ENCODE assay signal across 8 cellular contexts in genomic region chr7:139645572-139646523, GRCh38.
DNase-seq lines count a peak whose midpoint lies in the region; ATAC-seq, FAIRE-seq and TF ChIP-seq lines count a peak whose summit lies in the region.

No MANE protein-coding gene starts in this region.

- peak overlapping the region; percentile 95 to 96 for H3K27ac Mint-ChIP-seq in natural killer cell treated with Interleukin-12 subunit alpha and Interleukin-12 subunit beta and Interleukin-15 and Interleukin-18, amount 100 ng/mL, for 72 hours
- H3K27ac Mint-ChIP-seq in stimulated activated memory B cell treated with anti-CD40 and anti-IgM and Interleukin-4, amounts not matched to agents 10 μg/mL and 1 μg/mL and 100 μg/mL, for 72 hours: peak overlapping the region; percentile 86

- no peaks in the 10 kb centered on the region for H3K9me2 ChIP-seq in PC-9 (ENCODE audit: insufficient read depth)

- H2AFZ ChIP-seq in PC-9: no peak overlapping the region

- no peaks in the 10 kb centered on the region for H3F3A ChIP-seq in PC-9 (ENCODE audit: insufficient read depth, low read depth)

- FAIRE-seq in D721Med (lab: Jason Lieb, UNC): no peak

- H3K9me3 ChIP-seq in PC-9 (ENCODE audit: insufficient read depth, low read depth): no peaks in the 10 kb centered on the region

- H3K27me3 ChIP-seq in PC-9 (ENCODE audit: insufficient read depth, low read depth): no peaks in the 10 kb centered on the region

- H3K4me1 ChIP-seq in PC-9 (replicated peaks; ENCODE audit: insufficient read depth): no peaks in the 10 kb centered on the region

- CTCF ChIA-PET in PC-9 (lab: Charles Lee): interaction anchor here (0.5 to 2.0 kb wide), 12 partner anchors 13 to 891 kb away, joined by 3 to 16 read pairs (median 4); no protein-coding TSS in a partner anchor

- no peak overlapping the region for H3K27ac ChIP-seq in PC-9

- TF ChIP-seq CTCF in D721Med (IDR thresholded peaks at IDR 0.05; ENCODE audit: insufficient read depth, missing control alignments) (peak; percentile 96), PC-9 (conservative IDR thresholded peaks at IDR 0.05) (peak; percentile 98)

- H4K20me1 ChIP-seq in PC-9 (ENCODE audit: insufficient read depth): peaks cover 11% of the 10 kb centered on the region; the same call in 1 of the 2 replicates

- H3K4me3 Mint-ChIP-seq in activated T-cell treated with anti-CD3 and anti-CD28 coated beads, Interleukin-2, amount 50 U/mL, for 4 hours: no peak overlapping the region
- peak overlapping the region; percentile 67 for H3K4me3 Mint-ChIP-seq in natural killer cell treated with Interleukin-12 subunit alpha and Interleukin-12 subunit beta and Interleukin-15 and Interleukin-18, amount 100 ng/mL, for 72 hours
- no peak overlapping the region for H3K4me3 Mint-ChIP-seq in stimulated activated memory B cell treated with anti-CD40 and anti-IgM and Interleukin-4, amounts not matched to agents 10 μg/mL and 1 μg/mL and 100 μg/mL, for 72 hours

- peaks cover 73% of the 10 kb centered on the region for H3K4me1 Mint-ChIP-seq in activated T-cell treated with anti-CD3 and anti-CD28 coated beads, Interleukin-2, amount 50 U/mL, for 4 hours (ENCODE audit: low read depth)
- H3K4me1 Mint-ChIP-seq in natural killer cell treated with Interleukin-12 subunit alpha and Interleukin-12 subunit beta and Interleukin-15 and Interleukin-18, amount 100 ng/mL, for 72 hours (ENCODE audit: low read depth in 2 of 2): peaks cover 71 to 78% of the 10 kb centered on the region in 2 donors
- H3K4me1 Mint-ChIP-seq in stimulated activated memory B cell treated with anti-CD40 and anti-IgM and Interleukin-4, amounts not matched to agents 10 μg/mL and 1 μg/mL and 100 μg/mL, for 72 hours: peaks cover 59% of the 10 kb centered on the region

- H3K36me3 ChIP-seq in PC-9 (ENCODE audit: low read depth): no peaks in the 10 kb centered on the region

- H3K36me3 Mint-ChIP-seq in activated T-cell treated with anti-CD3 and anti-CD28 coated beads, Interleukin-2, amount 50 U/mL, for 4 hours (ENCODE audit: insufficient read depth): peaks cover 5% of the 10 kb centered on the region
- no peaks in the 10 kb centered on the region for H3K36me3 Mint-ChIP-seq in natural killer cell treated with Interleukin-12 subunit alpha and Interleukin-12 subunit beta and Interleukin-15 and Interleukin-18, amount 100 ng/mL, for 72 hours
- peaks cover 31% of the 10 kb centered on the region for H3K36me3 Mint-ChIP-seq in stimulated activated memory B cell treated with anti-CD40 and anti-IgM and Interleukin-4, amounts not matched to agents 10 μg/mL and 1 μg/mL and 100 μg/mL, for 72 hours

- intact Hi-C loops in PC-9 (cut with micrococcal nuclease; ENCODE audit: unreplicated experiment): loop anchor here (1.0 kb wide), 3 partner anchors 130 to 680 kb away; no protein-coding TSS in a partner anchor

- peak; percentile 67 for DNase-seq in D721Med (ENCODE audit: insufficient read length, low spot score)
- DNase-seq in Kasumi-1 (lab: John Stamatoyannopoulos, UW): peak; percentile 69 to 88
- DNase-seq in PC-9: peak; percentile 56 to 73
- peak; percentile 85 for DNase-seq in activated T-cell treated with anti-CD3 and anti-CD28 coated beads, Interleukin-2, amount 50 U/mL, for 4 hours
- peak; percentile 76 for DNase-seq in fibroblast of gingiva (ENCODE audit: low read depth)
- peak; percentile 87 for DNase-seq in natural killer cell treated with Interleukin-12 subunit alpha and Interleukin-12 subunit beta and Interleukin-15 and Interleukin-18, amount 100 ng/mL, for 72 hours (ENCODE audit: low spot score)

- H3K4me2 ChIP-seq in PC-9: no peak overlapping the region

- POLR2A ChIA-PET in PC-9 (lab: Charles Lee; ENCODE audit: unreplicated experiment): no interaction called here

- no peak overlapping the region for H3K4me3 ChIP-seq in PC-9

- H3K79me2 ChIP-seq in PC-9 (ENCODE audit: low read depth): no peaks in the 10 kb centered on the region

- no TSS peak for BruUV-seq in PC-9 (replicated peaks; lab: Mats Ljungman, UMichigan)

- no peaks in the 10 kb centered on the region for H3K9me3 Mint-ChIP-seq in activated T-cell treated with anti-CD3 and anti-CD28 coated beads, Interleukin-2, amount 50 U/mL, for 4 hours
- no peaks in the 10 kb centered on the region for H3K9me3 Mint-ChIP-seq in natural killer cell treated with Interleukin-12 subunit alpha and Interleukin-12 subunit beta and Interleukin-15 and Interleukin-18, amount 100 ng/mL, for 72 hours
- H3K9me3 Mint-ChIP-seq in stimulated activated memory B cell treated with anti-CD40 and anti-IgM and Interleukin-4, amounts not matched to agents 10 μg/mL and 1 μg/mL and 100 μg/mL, for 72 hours: no peaks in the 10 kb centered on the region

- ATAC-seq in activated T-cell treated with anti-CD3 and anti-CD28 coated beads, Interleukin-2, amount 50 U/mL, for 4 hours: peak in 1 of 2 donors; percentile 35
- no peak for ATAC-seq in natural killer cell treated with Interleukin-12 subunit alpha and Interleukin-12 subunit beta and Interleukin-15 and Interleukin-18, amount 100 ng/mL, for 72 hours
- no peak for ATAC-seq in stimulated activated memory B cell treated with anti-CD40 and anti-IgM and Interleukin-4, amounts not matched to agents 10 μg/mL and 1 μg/mL and 100 μg/mL, for 72 hours
- ATAC-seq in HG02973 (IDR thresholded peaks at IDR 0.05; ENCODE audit: unreplicated experiment): no peak

- no peaks in the 10 kb centered on the region for H3K27me3 Mint-ChIP-seq in activated T-cell treated with anti-CD3 and anti-CD28 coated beads, Interleukin-2, amount 50 U/mL, for 4 hours (ENCODE audit: low read depth)
- no peaks in the 10 kb centered on the region for H3K27me3 Mint-ChIP-seq in natural killer cell treated with Interleukin-12 subunit alpha and Interleukin-12 subunit beta and Interleukin-15 and Interleukin-18, amount 100 ng/mL, for 72 hours
- H3K27me3 Mint-ChIP-seq in stimulated activated memory B cell treated with anti-CD40 and anti-IgM and Interleukin-4, amounts not matched to agents 10 μg/mL and 1 μg/mL and 100 μg/mL, for 72 hours: no peaks in the 10 kb centered on the region
